ENCODE assay signal across 10 cellular contexts in genomic region chr3:59856921-59857320, GRCh38.
"Had no signal": no experiment of that assay in that cellular context is flagged by ENCODE, and none has a peak within 500 bp of the region (broad histone marks: within the 10 kb centered on the region; RNA-seq: fewer than 3 reads in every experiment).

No MANE protein-coding gene starts in this region.

- H3K27me3 ChIP-seq: ovary had no signal

- H3K27me3 Mint-ChIP-seq: effector memory CD8-positive, alpha-beta T cell; naive thymus-derived CD4-positive, alpha-beta T cell; stimulated activated memory B cell treated with anti-CD40 and anti-IgM and Interleukin-4, amounts not matched to agents 10 μg/mL and 1 μg/mL and 100 μg/mL, for 72 hours had no signal

- H3K36me3 Mint-ChIP-seq: memory B cell; stimulated activated memory B cell treated with anti-CD40 and anti-IgM and Interleukin-4, amounts not matched to agents 10 μg/mL and 1 μg/mL and 100 μg/mL, for 72 hours had no signal

- FAIRE-seq: small intestine had no signal

- H3K4me3 ChIP-seq: ovary, thoracic aorta had no signal

- H3K9me3 ChIP-seq: ovary, thoracic aorta had no signal

- H3K27ac ChIP-seq: ovary, thoracic aorta had no signal

- H3K27ac Mint-ChIP-seq: effector memory CD8-positive, alpha-beta T cell; memory B cell; stimulated activated memory B cell treated with anti-CD40 and anti-IgM and Interleukin-4, amounts not matched to agents 10 μg/mL and 1 μg/mL and 100 μg/mL, for 72 hours had no signal

- H3K4me3 Mint-ChIP-seq: effector memory CD8-positive, alpha-beta T cell; memory B cell had no signal

- H3K36me3 ChIP-seq: ovary, thoracic aorta had no signal

- DNase-seq: activated CD4-positive, alpha-beta T cell treated with anti-CD3 and anti-CD28 coated beads, Interleukin-2, amount 50 U/mL, for 48 hours; activated gamma-delta T cell treated with Interleukin-2 at 50 U/mL for 16 hours; effector memory CD8-positive, alpha-beta T cell; naive thymus-derived CD4-positive, alpha-beta T cell; ovary; small intestine; stimulated activated CD4-positive, alpha-beta T cell treated with anti-CD3 and anti-CD28 coated beads, Interleukin-4, amount 100 ng/mL, for 24 hours had no signal

- H3K4me1 Mint-ChIP-seq: memory B cell had no signal

- H3K9me3 Mint-ChIP-seq: effector memory CD8-positive, alpha-beta T cell; memory B cell had no signal
